14 cellular contexts compared by ENCODE assay signal in the genomic region with DNA sequence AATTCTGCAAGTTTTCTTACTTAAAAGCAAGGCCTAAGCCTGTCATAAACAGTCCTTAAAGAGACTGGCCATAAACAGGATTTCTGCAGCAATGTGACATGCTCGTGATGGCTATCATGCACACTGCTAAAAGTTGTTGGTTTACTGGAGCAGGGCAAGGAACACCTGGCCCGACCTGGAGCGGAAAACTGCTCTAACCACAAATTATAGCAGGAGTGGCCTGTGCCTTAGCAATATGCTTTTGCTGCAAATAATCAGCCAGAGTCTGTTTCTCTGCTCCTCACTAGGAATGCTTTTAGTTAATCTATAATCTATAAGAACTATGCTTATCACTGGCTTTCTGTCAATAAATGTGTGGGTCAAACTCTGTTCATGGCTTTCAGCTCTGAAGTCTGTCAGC.
"Had no signal": no experiment of that assay in that cellular context is flagged by ENCODE, and none has a peak within 500 bp of the region (broad histone marks: within the 10 kb centered on the region; RNA-seq: fewer than 3 reads in every experiment).

No MANE protein-coding gene starts in this region.

- H3K36me3 ChIP-seq: esophagus squamous epithelium, left ventricle myocardium inferior, thyroid gland, vagina had no signal

- H3K27me3 ChIP-seq: esophagus squamous epithelium, thyroid gland, vagina had no signal

- H3K4me1 ChIP-seq: esophagus squamous epithelium, left ventricle myocardium inferior, thyroid gland, vagina had no signal

- FAIRE-seq: astrocyte, endometrium had no signal

- H3K9me3 ChIP-seq: esophagus squamous epithelium, left ventricle myocardium inferior, thyroid gland, vagina had no signal

- H3K27ac ChIP-seq: esophagus squamous epithelium, left ventricle myocardium inferior, thyroid gland, vagina, VCaP had no signal

- ATAC-seq: activated CD8-positive, alpha-beta T cell treated with anti-CD3 and anti-CD28 coated beads, Interleukin-2, amount 10 ng/mL, durations not matched to agents 7 days and 5 days; stimulated activated effector memory CD8-positive, alpha-beta T cell treated with anti-CD3 and anti-CD28 coated beads, Interleukin-12 subunit alpha, Interleukin-12 subunit beta, amount 100 ng/mL, for 72 hours had no signal

- DNase-seq: activated CD4-positive, alpha-beta T cell treated with anti-CD3 and anti-CD28 coated beads for 4 hours; activated CD8-positive, alpha-beta T cell treated with anti-CD3 and anti-CD28 coated beads, Interleukin-2, amount 10 ng/mL, durations not matched to agents 7 days and 5 days; activated naive CD4-positive, alpha-beta T cell; esophagus squamous epithelium; foreskin fibroblast; glutamatergic neuron; immature natural killer cell; left ventricle myocardium inferior; thyroid gland had no signal

- H3K4me3 ChIP-seq: esophagus squamous epithelium, left ventricle myocardium inferior, thyroid gland, vagina had no signal
